ENCODE assay signal across 15 cellular contexts in genomic region chr9:101098392-101098791, GRCh38.
A peak's percentile ranks its signal among the peaks of the same experiment; 100 is the strongest.
DNase-seq lines count a peak whose midpoint lies in the region; ATAC-seq, FAIRE-seq and TF ChIP-seq lines count a peak whose summit lies in the region.
"Had no signal": no experiment of that assay in that cellular context is flagged by ENCODE, and none has a peak within 500 bp of the region (broad histone marks: within the 10 kb centered on the region; RNA-seq: fewer than 3 reads in every experiment).

No MANE protein-coding gene starts in this region.

- no peak overlapping the region for H2BK120ac ChIP-seq in H9 (ENCODE audit: low read depth, low read length, poor library complexity, severe bottlenecking)
- H2BK120ac ChIP-seq in H1 (replicated peaks; ENCODE audit: low read depth, low read length) = no peak overlapping the region

- no peaks in the 10 kb centered on the region for H3K27me3 Mint-ChIP-seq in H9 (ENCODE audit: low read depth)
- H3K27me3 Mint-ChIP-seq: CD4-positive, CD25-positive, alpha-beta regulatory T cell had no signal

- H3K9ac ChIP-seq in H9 (ENCODE audit: extremely low read depth, insufficient read length, low read length) (no peak overlapping the region), H1 (replicated peaks in 1 of 4; ENCODE audit: extremely low read depth in 1 of 4, low read depth in 3 of 4, low read length in 3 of 4) (no peak overlapping the region)
- H3K9ac ChIP-seq: BLaER1 treated with 17β-estradiol and CSF1 and Interleukin-3, amounts not matched to agents 10 nM and 100 nM had no signal

- H2BK5ac ChIP-seq in H9 (ENCODE audit: insufficient read length, low read length) (no peak overlapping the region), H1 (ENCODE audit: low read depth, low read length) (peak overlapping the region; percentile 36; the same call in 1 of the 2 replicates)

- peak; percentile 95 for FAIRE-seq in H1 (lab: Jason Lieb, UNC)
- FAIRE-seq: GM12891, HepG2 had no signal

- peak overlapping the region; percentile 17 for H3K4me2 ChIP-seq in H9 (ENCODE audit: insufficient read depth, insufficient read length, low read length)
- H3K4me2 ChIP-seq in H1 (ENCODE audit: insufficient read depth in 1 of 2, low read depth in 2 of 2, low read length in 2 of 2) = peak overlapping the region; percentile 59 to 78
- H3K4me2 ChIP-seq: BLaER1 treated with 17β-estradiol and CSF1 and Interleukin-3, amounts not matched to agents 10 nM and 100 nM had no signal

- H3K56ac ChIP-seq in H9 (ENCODE audit: insufficient read length, low read depth, low read length) (no peak overlapping the region), H1 (replicated peaks; ENCODE audit: insufficient read length, low read depth, low read length) (no peak overlapping the region)

- peak overlapping the region; percentile 83 to 96 (median 94) for H3K27ac Mint-ChIP-seq in H9
- H3K27ac Mint-ChIP-seq: CD4-positive, CD25-positive, alpha-beta regulatory T cell had no signal

- no peaks in the 10 kb centered on the region for H3K9me3 Mint-ChIP-seq in H9

- peak overlapping the region; percentile 2 for H3K27ac ChIP-seq in H9 (ENCODE audit: insufficient read length, low read depth, low read length)
- no peak overlapping the region for H3K27ac ChIP-seq in H1 (ENCODE audit: low read depth, low read length)
- H3K27ac ChIP-seq in iPS DF 6.9 (ENCODE audit: low read length) = no peak overlapping the region
- H3K27ac ChIP-seq: BLaER1 treated with 17β-estradiol and CSF1 and Interleukin-3, amounts not matched to agents 10 nM and 100 nM had no signal

- H3K79me1 ChIP-seq in H9 (ENCODE audit: insufficient read depth, low read depth, low read length, poor library complexity, severe bottlenecking) = no peaks in the 10 kb centered on the region
- H3K79me1 ChIP-seq in H1 (ENCODE audit: low read depth, low read length) = no peaks in the 10 kb centered on the region

- H2AK5ac ChIP-seq in H9 (ENCODE audit: insufficient read length, low read length) = no peak overlapping the region
- no peak overlapping the region for H2AK5ac ChIP-seq in H1 (ENCODE audit: low read depth, low read length)

- H2AFZ ChIP-seq in H9 (ENCODE audit: low read length) = no peak overlapping the region
- H2AFZ ChIP-seq in H1 (ENCODE audit: low read length) = no peak overlapping the region

- no peak for TF ChIP-seq POLR2A in H1 (IDR thresholded peaks at IDR 0.05; ENCODE audit: control extremely low read depth in 1 of 2, low read depth in 2 of 2, low read length in 2 of 2)

- no peaks in the 10 kb centered on the region for H3K9me3 ChIP-seq in H9 (ENCODE audit: control insufficient read depth, low read depth, low read length)
- H3K9me3 ChIP-seq in H1 (ENCODE audit: insufficient read depth in 2 of 2, low read depth in 1 of 2, low read length in 1 of 2) = no peaks in the 10 kb centered on the region
- H3K9me3 ChIP-seq in iPS DF 6.9 (ENCODE audit: control insufficient read depth, insufficient read depth, low read length) = no peaks in the 10 kb centered on the region
- H3K9me3 ChIP-seq: BLaER1 treated with 17β-estradiol and CSF1 and Interleukin-3, amounts not matched to agents 10 nM and 100 nM had no signal

- no peak overlapping the region for H3K4ac ChIP-seq in H9 (ENCODE audit: low read depth, low read length)
- no peak overlapping the region for H3K4ac ChIP-seq in H1 (replicated peaks; ENCODE audit: insufficient read length, low read depth, low read length)

- H2BK20ac ChIP-seq in H9 (ENCODE audit: low read depth, low read length, poor library complexity, severe bottlenecking) (no peak overlapping the region), H1 (ENCODE audit: low read length) (peak overlapping the region; percentile 68; the same call in 1 of the 2 replicates)

- H2BK12ac ChIP-seq in H9 (ENCODE audit: insufficient read length, low read depth, low read length) (no peak overlapping the region), H1 (ENCODE audit: low read depth, low read length) (peak overlapping the region; percentile 52; the same call in 1 of the 2 replicates)

- no peak for TF ChIP-seq CTCF in H9 (conservative IDR thresholded peaks at IDR 0.05)
- TF ChIP-seq CTCF in H1 (IDR thresholded peaks at IDR 0.05; ENCODE audit: control extremely low read depth in 1 of 3, insufficient read depth in 1 of 3, low read depth in 1 of 3, low read length in 3 of 3) = no peak

- no peak for ATAC-seq in HG03039 (IDR thresholded peaks at IDR 0.05; ENCODE audit: unreplicated experiment)
- ATAC-seq: HCT116, HepG2 had no signal

- H2BK15ac ChIP-seq in H9 (ENCODE audit: low read depth, low read length) (no peak overlapping the region), H1 (ENCODE audit: low read length) (no peak overlapping the region)

- H4K5ac ChIP-seq in H9 (ENCODE audit: insufficient read length, low read depth, low read length) (no peak overlapping the region), H1 (ENCODE audit: insufficient read length, low read depth, low read length) (no peak overlapping the region)

- H3T11ph ChIP-seq in H9 (ENCODE audit: low read length) = no peak overlapping the region

- no peaks in the 10 kb centered on the region for H3K36me3 Mint-ChIP-seq in H9 (ENCODE audit: insufficient read depth in 1 of 3, low read depth in 3 of 3)
- H3K36me3 Mint-ChIP-seq: CD4-positive, CD25-positive, alpha-beta regulatory T cell had no signal

- H3K79me2 ChIP-seq in H9 (ENCODE audit: insufficient read depth, low read length) = no peaks in the 10 kb centered on the region
- no peaks in the 10 kb centered on the region for H3K79me2 ChIP-seq in H1 (ENCODE audit: control insufficient read depth in 1 of 2, insufficient read depth in 2 of 2, low read length in 2 of 2)

- POLR2A ChIA-PET in H1 (lab: Charles Lee; ENCODE audit: partially characterized antibody) = no interaction called here

- DNase-seq in H9 = peak; percentile 66
- DNase-seq in H1 (ENCODE audit: low read depth in 1 of 2, low spot score in 2 of 2) = no peak
- DNase-seq in iPS DF 6.9 (ENCODE audit: low read depth, low spot score) = peak; percentile 57
- peak; percentile 26 for DNase-seq in iPS-NIHi7 (ENCODE audit: extremely low spot score)
- no peak for DNase-seq in OCI-M2 (lab: John Stamatoyannopoulos, UW; ENCODE audit: unreplicated experiment)
- DNase-seq in RKO (ENCODE audit: low spot score) = no peak
- DNase-seq in GDM1 (lab: John Stamatoyannopoulos, UW) = no peak
- DNase-seq: ACHN; CD4-positive, CD25-positive, alpha-beta regulatory T cell; DMS 273 treated with DMSO at 0.1 percent for 48 hours had no signal

- H3K4me1 ChIP-seq in H9 (ENCODE audit: insufficient read depth, low read length) = peaks cover 24% of the 10 kb centered on the region
- H3K4me1 ChIP-seq in H1 (replicated peaks in 1 of 4; ENCODE audit: control insufficient read depth in 3 of 4, insufficient read depth in 4 of 4, low read length in 3 of 4) = peaks cover 4 to 28% (median 25%) of the 10 kb centered on the region in 4 experiments
- H3K4me1 ChIP-seq in iPS DF 6.9 (ENCODE audit: control insufficient read depth, insufficient read depth, low read length) = peaks cover 5% of the 10 kb centered on the region; the same call in 1 of the 2 replicates
- H3K4me1 ChIP-seq: BLaER1 treated with 17β-estradiol and CSF1 and Interleukin-3, amounts not matched to agents 10 nM and 100 nM had no signal

- no peak for TF ChIP-seq EP300 in H1 (IDR thresholded peaks at IDR 0.05; ENCODE audit: borderline replicate concordance in 1 of 2, low read depth in 2 of 2, low read length in 2 of 2)

- H4K91ac ChIP-seq in H9 (ENCODE audit: insufficient read length, low read depth, low read length) (no peak overlapping the region), H1 (replicated peaks; ENCODE audit: insufficient read length, low read length) (no peak overlapping the region)

- H4K8ac ChIP-seq in H9 (replicated peaks; ENCODE audit: insufficient read length, low read depth, low read length) = no peak overlapping the region
- no peak overlapping the region for H4K8ac ChIP-seq in H1 (ENCODE audit: extremely low read depth, insufficient read depth, low read length)

- H3K18ac ChIP-seq in H9 (ENCODE audit: insufficient read length, low read depth, low read length) (no peak overlapping the region), H1 (ENCODE audit: extremely low read depth, low read length) (peak overlapping the region; percentile 5; the same call in 1 of the 2 replicates)

- CTCF ChIA-PET in H1 (lab: Charles Lee; ENCODE audit: partially characterized antibody) = no interaction called here

- H4K20me1 ChIP-seq in H9 (ENCODE audit: control insufficient read depth, insufficient read depth, insufficient read length) (no peaks in the 10 kb centered on the region), H1 (replicated peaks in 1 of 2; ENCODE audit: control insufficient read depth in 1 of 2, insufficient read depth in 2 of 2, low read length in 2 of 2) (no peaks in the 10 kb centered on the region)
- H4K20me1 ChIP-seq: BLaER1 treated with 17β-estradiol and CSF1 and Interleukin-3, amounts not matched to agents 10 nM and 100 nM had no signal

- TF ChIP-seq RAD21 in H1 (IDR thresholded peaks at IDR 0.05 in 1 of 2, conservative IDR thresholded peaks at IDR 0.05 in 1 of 2; ENCODE audit: low read depth in 2 of 2, low read length in 2 of 2) = no peak

- H3K4me3 ChIP-seq in H1 (ENCODE audit: extremely low read depth in 1 of 4, insufficient read depth in 2 of 4, low read depth in 3 of 4, low read length in 4 of 4) (peak overlapping the region in 1 of 4 experiments; percentile 39; a peak in 2 of 8 replicates), iPS DF 6.9 (ENCODE audit: low read length) (no peak overlapping the region)
- H3K4me3 ChIP-seq: BLaER1 treated with 17β-estradiol and CSF1 and Interleukin-3, amounts not matched to agents 10 nM and 100 nM had no signal

- H3K4me3 Mint-ChIP-seq in H9 = peak overlapping the region; percentile 32 to 59; a peak in 4 of 5 replicates
- H3K4me3 Mint-ChIP-seq: CD4-positive, CD25-positive, alpha-beta regulatory T cell had no signal

- H3K4me1 Mint-ChIP-seq in H9 = peaks cover 62 to 71% of the 10 kb centered on the region in 2 experiments
- H3K4me1 Mint-ChIP-seq: CD4-positive, CD25-positive, alpha-beta regulatory T cell had no signal

- no peak overlapping the region for H3K14ac ChIP-seq in H9 (ENCODE audit: insufficient read depth, low read length)
- no peak overlapping the region for H3K14ac ChIP-seq in H1 (ENCODE audit: insufficient read length)

- H3K23me2 ChIP-seq in H9 (ENCODE audit: insufficient read length, low read depth, low read length, poor library complexity, severe bottlenecking) (no peaks in the 10 kb centered on the region), H1 (ENCODE audit: low read depth, low read length) (peaks cover 3% of the 10 kb centered on the region; the same call in 1 of the 2 replicates)

- H3K23ac ChIP-seq in H9 (ENCODE audit: insufficient read length, low read depth, low read length) = no peak overlapping the region
- H3K23ac ChIP-seq in H1 (ENCODE audit: insufficient read length) = no peak overlapping the region

- no peaks in the 10 kb centered on the region for H3K27me3 ChIP-seq in H9 (ENCODE audit: insufficient read depth, low read length)
- H3K27me3 ChIP-seq in H1 (replicated peaks in 1 of 4; ENCODE audit: control insufficient read depth in 3 of 4, extremely low read depth in 1 of 4, insufficient read depth in 3 of 4, low read length in 3 of 4) = no peaks in the 10 kb centered on the region
- no peaks in the 10 kb centered on the region for H3K27me3 ChIP-seq in iPS DF 6.9 (ENCODE audit: control insufficient read depth, insufficient read depth, low read length)
- H3K27me3 ChIP-seq: BLaER1 treated with 17β-estradiol and CSF1 and Interleukin-3, amounts not matched to agents 10 nM and 100 nM had no signal

- H3K36me3 ChIP-seq in H1 (ENCODE audit: control insufficient read depth in 2 of 4, insufficient read depth in 4 of 4, low read length in 3 of 4) (no peaks in the 10 kb centered on the region), iPS DF 6.9 (ENCODE audit: control insufficient read depth, insufficient read depth, low read length) (no peaks in the 10 kb centered on the region)
- H3K36me3 ChIP-seq: BLaER1 treated with 17β-estradiol and CSF1 and Interleukin-3, amounts not matched to agents 10 nM and 100 nM had no signal

Comparison
In these comparisons a context has a peak if more than half of its experiments do, and no peak if none do; other contexts are left out.
1. DNase-seq: peak in H9 (single experiment), iPS DF 6.9 (single experiment) and iPS-NIHi7 (single experiment); none in H1 (0 of 2), OCI-M2 (single experiment), RKO (single experiment) and GDM1 (single experiment).